Comparison of ENCODE assay signal across 9 cellular contexts in genomic region chr7:74476546-74477095, GRCh38. TPM values are rescaled to one million over a fixed set of nuclear protein-coding genes. Genes with fewer than 3 reads are reported as not detected.
A peak's percentile ranks its signal among the peaks of the same experiment; 100 is the strongest.
DNase-seq lines count a peak whose midpoint lies in the region; ATAC-seq and TF ChIP-seq lines count a peak whose summit lies in the region.
"Had no signal": no experiment of that assay in that cellular context is flagged by ENCODE, and none has a peak within 500 bp of the region (broad histone marks: within the 10 kb centered on the region; RNA-seq: fewer than 3 reads in every experiment).

No MANE protein-coding gene starts in this region.

- 62 to 78% methylated on average over 4 to 11 of the region's 11 CpGs for WGBS in transverse colon (ENCODE audit: low coverage in 1 of 2), 2 donors

- TF ChIP-seq CTCF in Panc1 (IDR thresholded peaks at IDR 0.05), result no peak
- TF ChIP-seq CTCF in coronary artery (IDR thresholded peaks at IDR 0.05), result no peak
- TF ChIP-seq CTCF in nephron progenitor cell (IDR thresholded peaks at IDR 0.05), result no peak
- TF ChIP-seq CTCF in transverse colon (IDR thresholded peaks at IDR 0.05), result no peak

- no peaks in the 10 kb centered on the region for H3K27me3 Mint-ChIP-seq in nephron progenitor cell (ENCODE audit: low read depth, poor library complexity)

- no peaks in the 10 kb centered on the region for H3K36me3 ChIP-seq in Panc1 (ENCODE audit: control insufficient read depth, insufficient read depth, low read length)
- H3K36me3 ChIP-seq in transverse colon, result no peaks in the 10 kb centered on the region

- H3K4me1 ChIP-seq in Panc1 (ENCODE audit: control insufficient read depth, insufficient read depth, low read length), result peaks cover 47% of the 10 kb centered on the region
- H3K4me1 ChIP-seq in transverse colon, result peaks cover 44 to 61% (median 59%) of the 10 kb centered on the region in 4 donors

- no peaks in the 10 kb centered on the region for H3K9me3 Mint-ChIP-seq in nephron progenitor cell

- intact Hi-C loops in Panc1 (cut with micrococcal nuclease; ENCODE audit: unreplicated experiment), result no loop called here
- intact Hi-C loops in transverse colon (cut with DNase I; ENCODE audit: low total_unique reads), result no loop called here

- no peak overlapping the region for H3K4me3 ChIP-seq in Panc1 (ENCODE audit: low read depth in 2 of 2, low read length in 2 of 2)
- H3K4me3 ChIP-seq in coronary artery, result no peak overlapping the region
- no peak overlapping the region for H3K4me3 ChIP-seq in transverse colon

- H3K27me3 ChIP-seq in Panc1 (ENCODE audit: control insufficient read depth, insufficient read depth, low read length), result no peaks in the 10 kb centered on the region
- H3K27me3 ChIP-seq in transverse colon, result no peaks in the 10 kb centered on the region

- H3K36me3 Mint-ChIP-seq in nephron progenitor cell (ENCODE audit: low read depth), result peaks cover 4% of the 10 kb centered on the region
- H3K36me3 Mint-ChIP-seq: activated naive CD8-positive, alpha-beta T cell had no signal

- H3K27ac ChIP-seq in Panc1 (ENCODE audit: low read length) (peak overlapping the region; percentile 45; the same call in 1 of the 2 replicates), coronary artery (peak overlapping the region; percentile 94 to 96), transverse colon (peak overlapping the region; percentile 81 to 91 (median 90))

- H3K4me3 Mint-ChIP-seq in nephron progenitor cell, result peak overlapping the region; percentile 28
- H3K4me3 Mint-ChIP-seq: activated naive CD8-positive, alpha-beta T cell had no signal

- in situ Hi-C loops in Panc1 (cut with HindIII; ENCODE audit: low pct_unique_long_range_greater_than_20kb, low sequenced_read_pairs), result no loop called here
- in situ Hi-C loops in transverse colon (cut with MboI; ENCODE audit: low pct_ligation_motif_present in 1 of 4, low pct_unique_long_range_greater_than_20kb in 1 of 4, low sequenced_read_pairs in 3 of 4), result no loop called here

- BruUV-seq in Panc1 (replicated peaks; lab: Mats Ljungman, UMichigan), result no TSS peak

- ATAC-seq in Panc1 (no peak), HG03039 (IDR thresholded peaks at IDR 0.05; ENCODE audit: unreplicated experiment) (no peak)

- H3K27ac Mint-ChIP-seq in nephron progenitor cell, result peak overlapping the region; percentile 94
- H3K27ac Mint-ChIP-seq: activated naive CD8-positive, alpha-beta T cell had no signal

- no peak for TF ChIP-seq POLR2A in transverse colon (IDR thresholded peaks at IDR 0.05)

- no peak for TF ChIP-seq EP300 in transverse colon (IDR thresholded peaks at IDR 0.05; ENCODE audit: low read depth)

- H3K4me1 Mint-ChIP-seq in nephron progenitor cell, result peaks cover 59% of the 10 kb centered on the region

- H3K9me3 ChIP-seq in Panc1 (ENCODE audit: control insufficient read depth, insufficient read depth, low read depth, low read length) (no peaks in the 10 kb centered on the region), transverse colon (no peaks in the 10 kb centered on the region)

- POLR2A ChIA-PET in Panc1 (lab: Charles Lee), result interaction anchor here (0.6 kb wide), 1 partner anchor 24 kb away, joined by 4 read pairs; no protein-coding TSS in a partner anchor

- CTCF ChIA-PET in Panc1 (lab: Charles Lee), result no interaction called here

- DNase-seq in Panc1 (ENCODE audit: low read depth, low spot score) (no peak), coronary artery (ENCODE audit: low spot score) (no peak), nephron progenitor cell (no peak), transverse colon (no peak), NCI-H82 (lab: John Stamatoyannopoulos, UW) (no peak)
- DNase-seq in activated naive CD4-positive, alpha-beta T cell treated with anti-CD3 and anti-CD28 coated beads, Interleukin-2, amount 50 U/mL, for 16 hours, result no peak
- DNase-seq: posterior cingulate gyrus had no signal

RNA-seq across cellular contexts. Expression of gene GTF2IRD1, which starts 22.9 kb away (rescaled TPM):
- 54.0 TPM for total RNA-seq in Panc1 (2021; ENCODE audit: unreplicated experiment)
- 49.5 TPM for polyA plus RNA-seq in Panc1 (2012; ENCODE audit: insufficient read length)
- total RNA-seq in transverse colon, result 10 to 100 TPM in 3 of 4 donors, 1 to 10 TPM in 1; 4.6 to 22.4 (median 14.7) TPM

Comparison
In these comparisons a context has a peak if more than half of its experiments do, and no peak if none do; other contexts are left out.
1. H3K27ac ChIP-seq: peak in every context shown above with its lines; median percentile 95 in coronary artery; 90 in transverse colon; 45 in Panc1.